In the genomic region with DNA sequence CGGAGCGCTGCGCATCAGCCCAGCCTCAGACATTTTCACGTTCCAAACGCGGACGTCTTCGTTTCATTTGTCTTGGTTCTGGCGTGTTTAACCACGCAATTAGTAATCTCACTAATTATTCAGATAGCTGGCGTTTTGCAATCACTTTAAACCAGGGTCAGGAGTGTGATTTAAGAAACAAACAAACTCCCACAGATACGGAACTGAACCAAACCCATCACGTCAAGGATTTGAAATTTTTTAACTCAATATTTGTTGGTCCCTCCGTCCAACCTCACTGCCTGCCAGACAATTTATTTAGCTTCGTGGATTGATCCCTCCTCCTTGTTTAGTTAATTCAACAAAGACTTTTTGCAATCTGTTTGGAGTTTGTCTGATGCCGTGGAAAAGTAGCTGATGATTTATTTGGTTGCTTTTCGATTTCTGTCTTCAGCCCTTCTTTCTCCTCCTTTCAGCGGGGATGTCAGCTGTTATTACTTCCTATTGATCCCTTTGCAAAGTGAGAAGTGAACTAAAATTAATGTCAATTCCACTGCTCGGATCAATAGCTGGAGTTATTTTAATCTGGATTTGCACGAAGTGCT, we compare ENCODE assay signal across 1 cellular context.
TF ChIP-seq lines count a peak whose summit lies in the region.

No MANE protein-coding gene starts in this region.

TF ChIP-seq in H1, 55 proteins besides CTCF, POLR2A, EP300 and RAD21:
- TF ChIP-seq TBP (IDR thresholded peaks at IDR 0.05; ENCODE audit: low read depth, low read length), result no peak
- TF ChIP-seq BACH1 (IDR thresholded peaks at IDR 0.05; ENCODE audit: low read length), result 0 out of 2 replicates have a peak, but pooled peaks have one; percentile 48
- 0 out of 2 replicates have a peak, but pooled peaks have one; percentile 0 for TF ChIP-seq YY1 (IDR thresholded peaks at IDR 0.05; ENCODE audit: low read depth, low read length)
